In genomic region chr6:10837692-10837996, GRCh38 we compare ENCODE assay signal across 8 cellular contexts.
DNase-seq lines count a peak whose midpoint lies in the region; ATAC-seq and TF ChIP-seq lines count a peak whose summit lies in the region.

No MANE protein-coding gene starts in this region.

- peak; percentile 28 for DNase-seq in GM10248 (ENCODE audit: extremely low spot score)
- DNase-seq in NAMALWA (ENCODE audit: low spot score) = peak; percentile 51
- peak; percentile 5 for DNase-seq in activated naive CD8-positive, alpha-beta T cell treated with anti-CD3 and anti-CD28 coated beads, Interleukin-2, amount 50 U/mL, for 24 hours
- peak; percentile 37 for DNase-seq in iPS-NIHi11 (ENCODE audit: low spot score)
- peak; percentile 13 for DNase-seq in stimulated activated naive CD8-positive, alpha-beta T cell treated with anti-CD3 and anti-CD28 coated beads, Interleukin-15, Interleukin-2, amounts not matched to agents 100 U/mL and 50 U/mL, for 24 hours
- no peak for DNase-seq in DMS 273 (lab: John Stamatoyannopoulos, UW; ENCODE audit: unreplicated experiment)

- no peaks in the 10 kb centered on the region for H3K9me3 Mint-ChIP-seq in activated naive CD8-positive, alpha-beta T cell treated with anti-CD3 and anti-CD28 coated beads, Interleukin-2, amount 50 U/mL, for 24 hours

- peak overlapping the region; percentile 48 for H3K27ac Mint-ChIP-seq in activated naive CD8-positive, alpha-beta T cell treated with anti-CD3 and anti-CD28 coated beads, Interleukin-2, amount 50 U/mL, for 24 hours

- peaks cover 19% of the 10 kb centered on the region for H3K4me1 Mint-ChIP-seq in activated naive CD8-positive, alpha-beta T cell treated with anti-CD3 and anti-CD28 coated beads, Interleukin-2, amount 50 U/mL, for 24 hours

- TF ChIP-seq CTCF in GM10248 (IDR thresholded peaks at IDR 0.05; ENCODE audit: control extremely low read depth, extremely low read depth, low read depth, missing control alignments) = no peak

- CTCF ChIA-PET in GM10248 (lab: Yijun Ruan, JAX) = interaction anchor here (0.8 to 1.7 kb wide), 4 partner anchors 23 to 105 kb away, joined by 3 to 4 read pairs (median 4); no protein-coding TSS in a partner anchor

- peak overlapping the region; percentile 82 for H3K4me3 Mint-ChIP-seq in activated naive CD8-positive, alpha-beta T cell treated with anti-CD3 and anti-CD28 coated beads, Interleukin-2, amount 50 U/mL, for 24 hours

- ATAC-seq in activated naive CD8-positive, alpha-beta T cell treated with anti-CD3 and anti-CD28 coated beads, Interleukin-2, amount 50 U/mL, for 24 hours = no peak
- ATAC-seq in stimulated activated naive CD8-positive, alpha-beta T cell treated with anti-CD3 and anti-CD28 coated beads, Interleukin-15, Interleukin-2, amounts not matched to agents 100 U/mL and 50 U/mL, for 24 hours = no peak
- ATAC-seq in GM21381 (IDR thresholded peaks at IDR 0.05; ENCODE audit: unreplicated experiment) (no peak), HG03520 (IDR thresholded peaks at IDR 0.05; ENCODE audit: unreplicated experiment) (no peak)

- peaks cover 2% of the 10 kb centered on the region for H3K36me3 Mint-ChIP-seq in activated naive CD8-positive, alpha-beta T cell treated with anti-CD3 and anti-CD28 coated beads, Interleukin-2, amount 50 U/mL, for 24 hours (ENCODE audit: low read depth)

- POLR2A ChIA-PET in GM10248 (lab: Yijun Ruan, JAX) = interaction anchor here (0.8 kb wide), 1 partner anchor 9 kb away, joined by 3 read pairs; no protein-coding TSS in a partner anchor

- H3K27me3 Mint-ChIP-seq in activated naive CD8-positive, alpha-beta T cell treated with anti-CD3 and anti-CD28 coated beads, Interleukin-2, amount 50 U/mL, for 24 hours = peaks cover 54% of the 10 kb centered on the region
